ENCODE assay signal across 19 cellular contexts in genomic region chr10:22501863-22502262, GRCh38.
DNase-seq lines count a peak whose midpoint lies in the region; ATAC-seq and TF ChIP-seq lines count a peak whose summit lies in the region.
"Had no signal": no experiment of that assay in that cellular context is flagged by ENCODE, and none has a peak within 500 bp of the region (broad histone marks: within the 10 kb centered on the region; RNA-seq: fewer than 3 reads in every experiment).

No MANE protein-coding gene starts in this region.

- peak overlapping the region; percentile 75 for H3K27ac ChIP-seq in cingulate gyrus (ENCODE audit: low read depth, low read length)
- peak overlapping the region; percentile 69 for H3K27ac ChIP-seq in layer of hippocampus (ENCODE audit: low read depth, low read length)
- peak overlapping the region; percentile 84 for H3K27ac ChIP-seq in temporal lobe (ENCODE audit: low read depth, low read length)
- H3K27ac ChIP-seq: 22Rv1; BLaER1 treated with 17β-estradiol and CSF1 and Interleukin-3, amounts not matched to agents 10 nM and 100 nM had no signal

- H3K27me3 Mint-ChIP-seq in natural killer cell (ENCODE audit: low read depth in 2 of 2): peaks cover 5 to 11% of the 10 kb centered on the region in 2 donors
- peaks cover 0 to 4% of the 10 kb centered on the region in 2 donors for H3K27me3 Mint-ChIP-seq in natural killer cell treated with Interleukin-12 subunit alpha and Interleukin-12 subunit beta and Interleukin-15 and Interleukin-18, amount 100 ng/mL, for 72 hours

- TF ChIP-seq CTCF in natural killer cell (IDR thresholded peaks at IDR 0.05): no peak

- no peaks in the 10 kb centered on the region for H3K27me3 ChIP-seq in layer of hippocampus (ENCODE audit: control insufficient read depth, insufficient read depth, low read length)
- H3K27me3 ChIP-seq: BLaER1 treated with 17β-estradiol and CSF1 and Interleukin-3, amounts not matched to agents 10 nM and 100 nM had no signal

- H3K9me3 Mint-ChIP-seq in natural killer cell: no peaks in the 10 kb centered on the region
- no peaks in the 10 kb centered on the region for H3K9me3 Mint-ChIP-seq in natural killer cell treated with Interleukin-12 subunit alpha and Interleukin-12 subunit beta and Interleukin-15 and Interleukin-18, amount 100 ng/mL, for 72 hours
- H3K9me3 Mint-ChIP-seq: CD4-positive, alpha-beta T cell; CD8-positive, alpha-beta memory T cell had no signal

- intact Hi-C loops in natural killer cell (cut with micrococcal nuclease): loop anchor here (10.0 kb wide), 3 partner anchors 143 to 277 kb away; partner anchors contain the start of gene PIP4K2A

- no peaks in the 10 kb centered on the region for H3K36me3 Mint-ChIP-seq in natural killer cell
- no peaks in the 10 kb centered on the region for H3K36me3 Mint-ChIP-seq in natural killer cell treated with Interleukin-12 subunit alpha and Interleukin-12 subunit beta and Interleukin-15 and Interleukin-18, amount 100 ng/mL, for 72 hours
- H3K36me3 Mint-ChIP-seq: CD14-positive monocyte; CD8-positive, alpha-beta memory T cell had no signal

- no peak for ATAC-seq in natural killer cell
- no peak for ATAC-seq in natural killer cell treated with Interleukin-12 subunit alpha and Interleukin-12 subunit beta and Interleukin-15 and Interleukin-18, amount 100 ng/mL, for 72 hours
- ATAC-seq: GM12878 had no signal

- H3K4me1 Mint-ChIP-seq in natural killer cell: peaks cover 62 to 72% of the 10 kb centered on the region in 2 donors
- H3K4me1 Mint-ChIP-seq in natural killer cell treated with Interleukin-12 subunit alpha and Interleukin-12 subunit beta and Interleukin-15 and Interleukin-18, amount 100 ng/mL, for 72 hours (ENCODE audit: low read depth in 2 of 2): peaks cover 39 to 51% of the 10 kb centered on the region in 2 donors

- DNase-seq in natural killer cell (no peak), amygdala (lab: John Stamatoyannopoulos, UW) (no peak), NCI-H69 (lab: John Stamatoyannopoulos, UW) (no peak)
- no peak for DNase-seq in natural killer cell treated with Interleukin-12 subunit alpha and Interleukin-12 subunit beta and Interleukin-15 and Interleukin-18, amount 100 ng/mL, for 72 hours (ENCODE audit: low spot score)
- no peak for DNase-seq in activated effector memory CD4-positive, alpha-beta T cell treated with Interleukin-2 at 50 U/mL for 16 hours
- DNase-seq: CD4-positive, alpha-beta T cell; CD8-positive, alpha-beta memory T cell; DMS 273 treated with DMSO at 0.1 percent for 48 hours; DMS79; EL; GOT3 had no signal

- H3K4me3 Mint-ChIP-seq in natural killer cell: peak overlapping the region; percentile 21
- no peak overlapping the region for H3K4me3 Mint-ChIP-seq in natural killer cell treated with Interleukin-12 subunit alpha and Interleukin-12 subunit beta and Interleukin-15 and Interleukin-18, amount 100 ng/mL, for 72 hours
- H3K4me3 Mint-ChIP-seq: B cell; CD14-positive monocyte; CD4-positive, alpha-beta T cell; CD8-positive, alpha-beta memory T cell had no signal

- H3K27ac Mint-ChIP-seq in natural killer cell: peak overlapping the region; percentile 43 to 62
- H3K27ac Mint-ChIP-seq in natural killer cell treated with Interleukin-12 subunit alpha and Interleukin-12 subunit beta and Interleukin-15 and Interleukin-18, amount 100 ng/mL, for 72 hours: peak overlapping the region in 1 of 2 donors; percentile 34
- H3K27ac Mint-ChIP-seq: B cell; CD14-positive monocyte; CD4-positive, alpha-beta T cell had no signal
